21 cellular contexts compared by ENCODE assay signal in the genomic region with DNA sequence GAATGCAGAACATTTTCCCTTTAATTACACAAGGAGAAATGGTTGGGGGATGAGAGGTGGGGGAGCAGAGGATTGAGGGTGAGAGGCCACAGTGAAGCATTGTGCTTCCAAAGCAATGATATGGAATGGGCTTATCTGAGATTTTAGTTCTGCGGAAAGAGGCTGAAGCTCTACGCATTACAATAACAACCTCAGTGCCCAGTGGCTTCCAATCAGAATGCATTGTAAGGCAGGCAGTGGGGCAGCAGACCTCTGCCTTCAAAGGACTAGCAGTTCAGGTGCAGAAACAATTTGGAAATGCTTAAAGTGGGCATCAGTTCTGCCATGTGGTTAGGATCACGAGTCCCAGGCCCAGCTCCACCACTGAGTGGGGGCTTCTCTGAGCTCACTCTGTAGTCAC.
"Had no signal": no experiment of that assay in that cellular context is flagged by ENCODE, and none has a peak within 500 bp of the region (broad histone marks: within the 10 kb centered on the region; RNA-seq: fewer than 3 reads in every experiment).

No MANE protein-coding gene starts in this region.

- H3K36me3 ChIP-seq: heart left ventricle, suprapubic skin, thyroid gland, uterus had no signal

- H3K4me3 ChIP-seq: dorsolateral prefrontal cortex, heart left ventricle, mucosa of descending colon, suprapubic skin, thyroid gland, uterus had no signal

- H3K4me1 Mint-ChIP-seq: stimulated activated effector memory CD8-positive, alpha-beta T cell treated with anti-CD3 and anti-CD28 coated beads, Interleukin-12 subunit alpha, Interleukin-12 subunit beta, amount 100 ng/mL, for 72 hours had no signal

- H3K27me3 ChIP-seq: dorsolateral prefrontal cortex, heart left ventricle, suprapubic skin, thyroid gland, uterus had no signal

- H3K4me1 ChIP-seq: uterus had no signal

- ATAC-seq: left lobe of liver; mucosa of descending colon; naive thymus-derived CD8-positive, alpha-beta T cell; stimulated activated effector memory CD8-positive, alpha-beta T cell treated with anti-CD3 and anti-CD28 coated beads, Interleukin-12 subunit alpha, Interleukin-12 subunit beta, amount 100 ng/mL, for 72 hours; stimulated activated naive CD8-positive, alpha-beta T cell treated with anti-CD3 and anti-CD28 coated beads, Interleukin-15, Interleukin-2, amounts not matched to agents 100 U/mL and 50 U/mL, for 24 hours had no signal

- FAIRE-seq: frontal cortex had no signal

- H3K9me3 Mint-ChIP-seq: stimulated activated effector memory CD8-positive, alpha-beta T cell treated with anti-CD3 and anti-CD28 coated beads, Interleukin-12 subunit alpha, Interleukin-12 subunit beta, amount 100 ng/mL, for 72 hours; type B pancreatic cell had no signal

- H3K27ac ChIP-seq: dorsolateral prefrontal cortex, heart left ventricle, suprapubic skin, thyroid gland, uterus had no signal

- H3K27ac Mint-ChIP-seq: progenitor cell of endocrine pancreas; stimulated activated effector memory CD8-positive, alpha-beta T cell treated with anti-CD3 and anti-CD28 coated beads, Interleukin-12 subunit alpha, Interleukin-12 subunit beta, amount 100 ng/mL, for 72 hours; type B pancreatic cell had no signal

- DNase-seq: cortex of kidney; dorsolateral prefrontal cortex; effector CD8-positive, alpha-beta T cell; heart left ventricle; hypothalamus; islet precursor cell; mammary epithelial cell; mucosa of descending colon; naive thymus-derived CD8-positive, alpha-beta T cell; right cardiac atrium; stimulated activated CD4-positive, alpha-beta T cell treated with anti-CD3 and anti-CD28 coated beads, Interleukin-4, amount 100 ng/mL, for 1 hour; stimulated activated CD8-positive, alpha-beta memory T cell treated with anti-CD3 and anti-CD28 coated beads, Interleukin-4, amount 100 ng/mL, for 48 hours; stimulated activated naive CD8-positive, alpha-beta T cell treated with anti-CD3 and anti-CD28 coated beads, Interleukin-15, Interleukin-2, amounts not matched to agents 100 U/mL and 50 U/mL, for 24 hours; thyroid gland had no signal

- H3K4me3 Mint-ChIP-seq: naive thymus-derived CD8-positive, alpha-beta T cell; stimulated activated effector memory CD8-positive, alpha-beta T cell treated with anti-CD3 and anti-CD28 coated beads, Interleukin-12 subunit alpha, Interleukin-12 subunit beta, amount 100 ng/mL, for 72 hours; type B pancreatic cell had no signal

- H3K9me3 ChIP-seq: mucosa of descending colon, suprapubic skin, thyroid gland, uterus had no signal

- H3K36me3 Mint-ChIP-seq: naive thymus-derived CD8-positive, alpha-beta T cell; stimulated activated effector memory CD8-positive, alpha-beta T cell treated with anti-CD3 and anti-CD28 coated beads, Interleukin-12 subunit alpha, Interleukin-12 subunit beta, amount 100 ng/mL, for 72 hours; type B pancreatic cell had no signal
